Comparison of ENCODE assay signal across 8 cellular contexts in genomic region chrX:119573840-119574393, GRCh38. TPM values are rescaled to one million over a fixed set of nuclear protein-coding genes. Genes with fewer than 3 reads are reported as not detected.
DNase-seq lines count a peak whose midpoint lies in the region; ATAC-seq, FAIRE-seq and TF ChIP-seq lines count a peak whose summit lies in the region.

No MANE protein-coding gene starts in this region.

- CTCF ChIA-PET in CD4-positive, alpha-beta T cell (lab: Charles Lee), result interaction anchor here (1.3 to 1.9 kb wide), 2 partner anchors 9 to 105 kb away, joined by 3 to 6 read pairs; partner anchors contain the start of genes SLC25A5 and STEEP1

- H3K4me3 ChIP-seq in foreskin fibroblast (ENCODE audit: low read depth in 1 of 2, low read length in 2 of 2) (peak overlapping the region; percentile 69 to 74), neuron (ENCODE audit: low read length) (peak overlapping the region; percentile 79)

- peak overlapping the region; percentile 65 for H3K27ac ChIP-seq in CD4-positive, alpha-beta T cell (ENCODE audit: low read depth, low read length)

- H3K9me3 ChIP-seq in CD4-positive, alpha-beta T cell (ENCODE audit: control insufficient read depth, low read length), result no peaks in the 10 kb centered on the region
- no peaks in the 10 kb centered on the region for H3K9me3 ChIP-seq in neuron (ENCODE audit: low read length)

- DNase-seq in CD4-positive, alpha-beta T cell, result peak in 4 of 10 experiments; percentile 1 to 31 (median 4)
- DNase-seq in activated CD4-positive, CD25-positive, alpha-beta regulatory T cell treated with anti-CD3 and anti-CD28 coated beads, Interleukin-2, amount 50 U/mL, for 72 hours, result peak; percentile 30
- DNase-seq in foreskin fibroblast (peak; percentile 29 to 66), D721Med (ENCODE audit: insufficient read length, low spot score) (no peak), OCI-M2 (lab: John Stamatoyannopoulos, UW; ENCODE audit: unreplicated experiment) (no peak)

- no peak for TF ChIP-seq CTCF in CD4-positive, alpha-beta T cell (IDR thresholded peaks at IDR 0.05)
- no peak for TF ChIP-seq CTCF in foreskin fibroblast (IDR thresholded peaks at IDR 0.05; ENCODE audit: low read depth, low read length)
- no peak for TF ChIP-seq CTCF in D721Med (IDR thresholded peaks at IDR 0.05; ENCODE audit: insufficient read depth, missing control alignments)

- no peaks in the 10 kb centered on the region for H3K27me3 ChIP-seq in CD4-positive, alpha-beta T cell (ENCODE audit: control insufficient read depth, insufficient read depth, low read length)
- H3K27me3 ChIP-seq in neuron (ENCODE audit: insufficient read depth, low read length), result no peaks in the 10 kb centered on the region

- no peaks in the 10 kb centered on the region for H3K9me3 Mint-ChIP-seq in CD4-positive, alpha-beta T cell

- H3K27ac Mint-ChIP-seq in CD4-positive, alpha-beta T cell, result peak overlapping the region; percentile 97

- intact Hi-C loops in CD4-positive, alpha-beta T cell (cut with DNase I, micrococcal nuclease), result loop anchor here (1.0 to 10.0 kb wide), 4 partner anchors 9 to 301 kb away; partner anchors contain the start of genes NKRF (in 2 of the 2), NDUFA1 (in 1 of the 2), RNF113A (in 1 of the 2) and STEEP1 (in 1 of the 2)

- POLR2A ChIA-PET in CD4-positive, alpha-beta T cell (lab: Charles Lee), result interaction anchor here (0.6 to 2.6 kb wide), 17 partner anchors 9 to 913 kb away, joined by 3 to 27 read pairs (median 6); partner anchors contain the start of genes NKRF, RPL39, SEPTIN6 and SLC25A5

- peaks cover 23% of the 10 kb centered on the region for H3K4me1 Mint-ChIP-seq in CD4-positive, alpha-beta T cell (ENCODE audit: low read depth)

- no peaks in the 10 kb centered on the region for H3K27me3 Mint-ChIP-seq in CD4-positive, alpha-beta T cell

- peak overlapping the region; percentile 14 for H2AFZ ChIP-seq in neuron (ENCODE audit: low read depth, low read length)

- H3K4me1 ChIP-seq in neuron (ENCODE audit: insufficient read depth, low read length), result peaks cover 4% of the 10 kb centered on the region

- peak; percentile 5 for ATAC-seq in CD4-positive, alpha-beta T cell (ENCODE audit: poor library complexity)
- ATAC-seq in GM19025 (IDR thresholded peaks at IDR 0.05; ENCODE audit: low read depth, unreplicated experiment), result peak; percentile 60
- peak; percentile 61 for ATAC-seq in HG03565 (IDR thresholded peaks at IDR 0.05; ENCODE audit: unreplicated experiment)

- H3K36me3 ChIP-seq in neuron (ENCODE audit: insufficient read depth, low read length), result peaks cover 6% of the 10 kb centered on the region

- H3K36me3 Mint-ChIP-seq in CD4-positive, alpha-beta T cell (ENCODE audit: low read depth), result peaks cover 7% of the 10 kb centered on the region

- no peak for FAIRE-seq in D721Med (lab: Jason Lieb, UNC)

- peak overlapping the region; percentile 94 for H3K4me3 Mint-ChIP-seq in CD4-positive, alpha-beta T cell

RNA-seq across cellular contexts. Expression of gene UBE2A, which starts 0.4 kb away (rescaled TPM):
- 100 to 1,000 TPM in 1 of 2 experiments, 10 to 100 TPM in 1; 88.8 to 101 TPM for total RNA-seq in CD4-positive, alpha-beta T cell

RNA-seq across cellular contexts. Expression of gene STEEP1, which starts 8.7 kb away (rescaled TPM):
- total RNA-seq in CD4-positive, alpha-beta T cell, result 10 to 100 TPM; 25.1 to 27.0 TPM

RNA-seq across cellular contexts. Expression of gene NKRF, which starts 32.3 kb away (rescaled TPM):
- total RNA-seq in CD4-positive, alpha-beta T cell, result 10 to 100 TPM; 16.4 to 16.5 TPM

Comparison
In these comparisons a context has a peak if more than half of its experiments do, and no peak if none do; other contexts are left out.
1. ATAC-seq: peak in every context shown above with its lines; median percentile 61 in HG03565; 60 in GM19025; 5 in CD4-positive, alpha-beta T cell.
2. DNase-seq: peak in activated CD4-positive, CD25-positive, alpha-beta regulatory T cell treated with anti-CD3 and anti-CD28 coated beads, Interleukin-2, amount 50 U/mL, for 72 hours (single experiment) and foreskin fibroblast (2 of 2); none in D721Med (single experiment) and OCI-M2 (single experiment).